ENCODE assay signal across 8 cellular contexts in the genomic region with DNA sequence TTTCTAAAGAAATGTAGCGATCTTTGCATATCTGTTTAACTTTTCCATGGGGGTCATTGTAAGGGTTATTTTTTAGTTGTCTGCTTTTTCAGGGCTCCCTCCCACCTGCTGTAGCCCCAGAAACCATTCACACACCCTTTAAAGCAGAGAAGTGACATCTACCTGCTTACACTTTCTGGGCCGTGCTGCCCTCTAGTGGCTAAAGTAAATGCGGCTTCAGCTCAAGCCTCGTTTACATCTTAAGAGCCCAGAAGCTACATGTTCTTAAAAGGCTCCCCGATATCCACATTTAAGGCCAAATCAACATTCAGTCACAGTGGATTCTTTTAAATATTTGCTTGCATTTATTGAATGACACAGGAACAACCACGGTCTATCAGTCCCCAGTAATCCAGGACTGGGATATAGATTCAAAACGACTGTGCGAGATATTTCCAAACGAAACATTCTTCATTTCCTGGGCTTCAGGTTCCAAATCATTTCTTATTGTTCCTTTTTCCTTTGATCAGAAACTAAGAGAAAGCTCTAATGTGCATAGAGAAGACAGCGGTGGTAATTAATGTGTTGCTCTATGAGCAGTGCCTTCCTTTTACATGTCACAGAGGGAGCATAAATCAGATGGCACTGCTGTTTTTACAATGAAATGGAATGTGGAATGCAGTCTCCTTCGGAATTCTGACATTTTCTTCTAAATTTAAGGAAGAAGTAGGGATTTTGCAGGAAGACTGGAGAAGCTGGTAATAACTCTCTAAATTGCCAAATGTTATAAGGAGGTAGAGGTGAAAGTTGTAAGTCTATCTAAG.
DNase-seq lines count a peak whose midpoint lies in the region; ATAC-seq, FAIRE-seq and TF ChIP-seq lines count a peak whose summit lies in the region.

No MANE protein-coding gene starts in this region.

- TF ChIP-seq CTCF in A673 (conservative IDR thresholded peaks at IDR 0.05; ENCODE audit: low read depth, low read length) (peak; percentile 78), keratinocyte (optimal IDR thresholded peaks at IDR 0.05 in 1 of 3, IDR thresholded peaks at IDR 0.05 in 1 of 3, conservative IDR thresholded peaks at IDR 0.05 in 1 of 3; ENCODE audit: extremely low read depth in 1 of 3, insufficient read depth in 2 of 3, low read length in 3 of 3) (peak; percentile 80 to 87 (median 86))

- FAIRE-seq in keratinocyte (lab: Jason Lieb, UNC), result peak; percentile 80

- no peaks in the 10 kb centered on the region for H4K20me1 ChIP-seq in keratinocyte (ENCODE audit: control insufficient read depth, extremely low read depth, insufficient read depth, low read length)

- no peak overlapping the region for H3K9ac ChIP-seq in keratinocyte (ENCODE audit: control insufficient read depth, extremely low read depth, insufficient read depth, low read length)

- no peak overlapping the region for H3K4me3 ChIP-seq in A673 (ENCODE audit: low read depth, low read length, poor library complexity, severe bottlenecking)
- no peak overlapping the region for H3K4me3 ChIP-seq in keratinocyte (ENCODE audit: control insufficient read depth in 2 of 3, extremely low read depth in 1 of 3, insufficient read depth in 2 of 3, low read depth in 1 of 3, low read length in 3 of 3)

- peak; percentile 94 for ATAC-seq in GM18502 (IDR thresholded peaks at IDR 0.05; ENCODE audit: poor library complexity, unreplicated experiment)
- peak; percentile 93 for ATAC-seq in HG02885 (IDR thresholded peaks at IDR 0.05; ENCODE audit: poor library complexity, unreplicated experiment)

- H3K36me3 ChIP-seq in A673 (ENCODE audit: insufficient read depth, low read length, poor library complexity, severe bottlenecking) (no peaks in the 10 kb centered on the region), keratinocyte (ENCODE audit: control insufficient read depth in 2 of 2, extremely low read depth in 1 of 2, insufficient read depth in 2 of 2, low read length in 2 of 2) (no peaks in the 10 kb centered on the region)

- intact Hi-C loops in A673 (cut with micrococcal nuclease; ENCODE audit: unreplicated experiment), result loop anchor here (2.0 kb wide), 1 partner anchor 283 kb away; no protein-coding TSS in a partner anchor

- H3K9me1 ChIP-seq in keratinocyte (ENCODE audit: control insufficient read depth, extremely low read depth, insufficient read depth, low read length), result no peaks in the 10 kb centered on the region

- CTCF ChIA-PET in A673 (lab: Charles Lee), result interaction anchor here (0.6 to 0.8 kb wide), 2 partner anchors 282 to 917 kb away, joined by 3 read pairs; no protein-coding TSS in a partner anchor

- H3K27me3 ChIP-seq in A673 (replicated peaks; ENCODE audit: insufficient read depth, low read depth, low read length, poor library complexity) (no peaks in the 10 kb centered on the region), keratinocyte (ENCODE audit: control insufficient read depth, extremely low read depth, insufficient read depth, low read length) (no peaks in the 10 kb centered on the region)

- no TSS peak for BruUV-seq in A673 (replicated peaks; lab: Mats Ljungman, UMichigan)

- dilution Hi-C loops in keratinocyte (cut with MboI; ENCODE audit: extremely low pct_ligation_motif_present, low sequenced_read_pairs), result no loop called here

- POLR2A ChIA-PET in A673 (lab: Charles Lee; ENCODE audit: low non-redundant PET), result no interaction called here

- H2AFZ ChIP-seq in keratinocyte (ENCODE audit: control insufficient read depth, low read length), result no peak overlapping the region

- no peak overlapping the region for H3K27ac ChIP-seq in A673 (ENCODE audit: low read depth, low read length, poor library complexity, severe bottlenecking)
- no peak overlapping the region for H3K27ac ChIP-seq in keratinocyte (ENCODE audit: control insufficient read depth, insufficient read depth, low read length)

- DNase-seq in A673 (ENCODE audit: low spot score) (peak; percentile 57), NCI-H187 treated with DMSO at 0.1 percent for 48 hours (lab: John Stamatoyannopoulos, UW) (peak; percentile 16), UCSD-AML1 (lab: John Stamatoyannopoulos, UW; ENCODE audit: unreplicated experiment) (peak; percentile 53), brain pericyte (ENCODE audit: low read depth, low spot score) (peak; percentile 33), keratinocyte (ENCODE audit: low read depth, low spot score) (peak; percentile 45)
- peak; percentile 64 for DNase-seq in stimulated activated CD4-positive, alpha-beta T cell treated with anti-CD3 and anti-CD28 coated beads, Interleukin-1b, Interleukin-23, amount 100 ng/mL, for 48 hours

- H3K9me3 ChIP-seq in A673 (ENCODE audit: low read depth, low read length, poor library complexity, severe bottlenecking) (no peaks in the 10 kb centered on the region), keratinocyte (ENCODE audit: control insufficient read depth, low read depth, low read length) (no peaks in the 10 kb centered on the region)

- H3K4me1 ChIP-seq in A673 (ENCODE audit: insufficient read depth, low read length, poor library complexity, severe bottlenecking), result no peaks in the 10 kb centered on the region
- no peaks in the 10 kb centered on the region for H3K4me1 ChIP-seq in keratinocyte (ENCODE audit: control insufficient read depth, extremely low read depth, insufficient read depth, low read length)

- H3K4me2 ChIP-seq in keratinocyte (ENCODE audit: control insufficient read depth, extremely low read depth, insufficient read depth, low read depth, low read length), result no peak overlapping the region

- no peaks in the 10 kb centered on the region for H3K79me2 ChIP-seq in keratinocyte (ENCODE audit: control insufficient read depth, insufficient read depth, low read length)
